21 cellular contexts compared by ENCODE assay signal in the genomic region with DNA sequence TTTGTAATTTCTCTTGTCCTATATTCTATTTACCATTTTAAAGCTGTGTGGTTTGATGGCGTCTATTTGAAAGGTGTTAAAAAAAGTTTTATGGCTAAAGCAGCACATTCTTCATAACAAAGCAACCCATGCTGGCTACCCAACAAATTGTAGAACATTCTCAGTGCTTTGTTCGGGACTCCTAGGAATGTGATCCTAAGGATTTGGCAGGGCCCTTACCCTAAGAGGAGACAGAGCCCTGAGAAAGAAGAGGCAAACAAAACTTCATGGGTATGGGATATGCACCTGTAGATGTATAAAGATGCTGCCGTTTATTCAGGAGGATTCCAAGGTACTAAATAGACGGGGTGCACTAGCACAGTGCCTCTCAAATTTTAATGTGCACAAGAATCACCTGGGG.
A peak's percentile ranks its signal among the peaks of the same experiment; 100 is the strongest.
DNase-seq lines count a peak whose midpoint lies in the region; FAIRE-seq and TF ChIP-seq lines count a peak whose summit lies in the region.
"Had no signal": no experiment of that assay in that cellular context is flagged by ENCODE, and none has a peak within 500 bp of the region (broad histone marks: within the 10 kb centered on the region; RNA-seq: fewer than 3 reads in every experiment).

No MANE protein-coding gene starts in this region.

- intact Hi-C loops in stomach (cut with DNase I; ENCODE audit: low total_unique reads), result no loop called here

- no peak overlapping the region for H2BK20ac ChIP-seq in H1 (ENCODE audit: low read length)

- no peak overlapping the region for H3K18ac ChIP-seq in H1 (ENCODE audit: extremely low read depth, low read length)

- no peak for TF ChIP-seq POLR2A in H1 (IDR thresholded peaks at IDR 0.05; ENCODE audit: control extremely low read depth in 1 of 2, low read depth in 2 of 2, low read length in 2 of 2)
- no peak for TF ChIP-seq POLR2A in stomach (IDR thresholded peaks at IDR 0.05)

- POLR2A ChIA-PET in H1 (lab: Charles Lee; ENCODE audit: partially characterized antibody), result no interaction called here

- no peak overlapping the region for H3K23ac ChIP-seq in H1 (ENCODE audit: insufficient read length)

- 38% methylated on average over 4 of the region's 4 CpGs; no CpG with 5 or more reads in 1 of the 2 experiments for WGBS in H1 (ENCODE audit: extremely low coverage in 1 of 2, insufficient coverage in 1 of 2, insufficient read length in 1 of 2, insufficient replicate concordance in 2 of 2, low coverage in 1 of 2, low lambda C conversion rate in 2 of 2, missing lambda C conversion rate in 1 of 2), 2 experiments
- 68 to 81% (median 72%) methylated on average over 4 of the region's 4 CpGs for WGBS in stomach, 5 donors

- no peaks in the 10 kb centered on the region for H3K79me2 ChIP-seq in H1 (ENCODE audit: control insufficient read depth in 1 of 2, insufficient read depth in 2 of 2, low read length in 2 of 2)

- H2BK15ac ChIP-seq in H1 (ENCODE audit: low read length), result no peak overlapping the region

- H3K4ac ChIP-seq in H1 (replicated peaks; ENCODE audit: insufficient read length, low read depth, low read length), result no peak overlapping the region

- H3K9ac ChIP-seq in NT2/D1 (ENCODE audit: insufficient read length, low read depth), result no peak overlapping the region
- no peak overlapping the region for H3K9ac ChIP-seq in H1 (replicated peaks in 1 of 4; ENCODE audit: extremely low read depth in 1 of 4, low read depth in 3 of 4, low read length in 3 of 4)

- H3K4me3 ChIP-seq in NT2/D1 (ENCODE audit: insufficient read length, low read depth), result no peak overlapping the region
- H3K4me3 ChIP-seq in H1 (ENCODE audit: extremely low read depth in 1 of 4, insufficient read depth in 2 of 4, low read depth in 3 of 4, low read length in 4 of 4), result no peak overlapping the region
- no peak overlapping the region for H3K4me3 ChIP-seq in stomach
- H3K4me3 ChIP-seq: GM12878, HAP-1 had no signal

- FAIRE-seq in H1 (lab: Jason Lieb, UNC), result peak; percentile 78
- FAIRE-seq: A204.1, GM12878, GM19239 had no signal

- TF ChIP-seq EP300 in H1 (IDR thresholded peaks at IDR 0.05; ENCODE audit: borderline replicate concordance in 1 of 2, low read depth in 2 of 2, low read length in 2 of 2) (no peak), stomach (IDR thresholded peaks at IDR 0.05) (no peak)

- H4K8ac ChIP-seq in H1 (ENCODE audit: extremely low read depth, insufficient read depth, low read length), result no peak overlapping the region

- no peak overlapping the region for H3K27ac ChIP-seq in H1 (ENCODE audit: low read depth, low read length)
- no peak overlapping the region for H3K27ac ChIP-seq in stomach

- no peaks in the 10 kb centered on the region for H3K79me1 ChIP-seq in H1 (ENCODE audit: low read depth, low read length)

- H3K27me3 ChIP-seq in NT2/D1 (ENCODE audit: insufficient read depth, insufficient read length) (no peaks in the 10 kb centered on the region), H1 (replicated peaks in 1 of 4; ENCODE audit: control insufficient read depth in 3 of 4, extremely low read depth in 1 of 4, insufficient read depth in 3 of 4, low read length in 3 of 4) (no peaks in the 10 kb centered on the region), stomach (no peaks in the 10 kb centered on the region)
- H3K27me3 ChIP-seq: BE2C had no signal

- no peak overlapping the region for H2BK12ac ChIP-seq in H1 (ENCODE audit: low read depth, low read length)

- no peak overlapping the region for H4K91ac ChIP-seq in H1 (replicated peaks; ENCODE audit: insufficient read length, low read length)

- H2AFZ ChIP-seq in H1 (ENCODE audit: low read length), result no peak overlapping the region

- H2BK5ac ChIP-seq in H1 (ENCODE audit: low read depth, low read length), result no peak overlapping the region

- no peak overlapping the region for H3K14ac ChIP-seq in H1 (ENCODE audit: insufficient read length)

- H3K4me1 ChIP-seq in NT2/D1 (ENCODE audit: insufficient read depth, insufficient read length) (no peaks in the 10 kb centered on the region), H1 (replicated peaks in 1 of 4; ENCODE audit: control insufficient read depth in 3 of 4, insufficient read depth in 4 of 4, low read length in 3 of 4) (no peaks in the 10 kb centered on the region; a peak in 1 of 7 replicates), stomach (no peaks in the 10 kb centered on the region)
- H3K4me1 ChIP-seq: BE2C, HAP-1 had no signal

- no peaks in the 10 kb centered on the region for H3K23me2 ChIP-seq in H1 (ENCODE audit: low read depth, low read length)

- H4K20me1 ChIP-seq in H1 (replicated peaks in 1 of 2; ENCODE audit: control insufficient read depth in 1 of 2, insufficient read depth in 2 of 2, low read length in 2 of 2), result no peaks in the 10 kb centered on the region

- no peak overlapping the region for H3K56ac ChIP-seq in H1 (replicated peaks; ENCODE audit: insufficient read length, low read depth, low read length)

- no peak overlapping the region for H2BK120ac ChIP-seq in H1 (replicated peaks; ENCODE audit: low read depth, low read length)

- H3K4me2 ChIP-seq in H1 (ENCODE audit: insufficient read depth in 1 of 2, low read depth in 2 of 2, low read length in 2 of 2), result no peak overlapping the region

- TF ChIP-seq CTCF in H1 (IDR thresholded peaks at IDR 0.05; ENCODE audit: control extremely low read depth in 1 of 3, insufficient read depth in 1 of 3, low read depth in 1 of 3, low read length in 3 of 3) (no peak), stomach (IDR thresholded peaks at IDR 0.05) (no peak)

- H3K9me3 ChIP-seq in NT2/D1 (ENCODE audit: insufficient read depth, low read length), result no peaks in the 10 kb centered on the region
- no peaks in the 10 kb centered on the region for H3K9me3 ChIP-seq in H1 (ENCODE audit: insufficient read depth in 2 of 2, low read depth in 1 of 2, low read length in 1 of 2)
- no peaks in the 10 kb centered on the region for H3K9me3 ChIP-seq in stomach
- H3K9me3 ChIP-seq: BE2C, HAP-1 had no signal

- DNase-seq in NT2/D1 (ENCODE audit: low read depth, low spot score) (peak; percentile 2), H1 (ENCODE audit: low read depth in 1 of 2, low spot score in 2 of 2) (no peak), iPS-NIHi7 (ENCODE audit: extremely low spot score) (peak; percentile 13), stomach (no peak), amniotic stem cell (lab: John Stamatoyannopoulos, UW) (no peak), NCI-H1436 (lab: John Stamatoyannopoulos, UW) (no peak)
- DNase-seq: ACHN; BE2C; C1 segment of cervical spinal cord; CD4-positive, CD25-positive, alpha-beta regulatory T cell; CD8-positive, alpha-beta memory T cell; COR-L47; DMS 273 treated with DMSO at 0.1 percent for 48 hours; DMS53; DND-41; EL; GOT3 had no signal

- CTCF ChIA-PET in H1 (lab: Charles Lee; ENCODE audit: partially characterized antibody), result no interaction called here

- TF ChIP-seq RAD21 in H1 (IDR thresholded peaks at IDR 0.05 in 1 of 2, conservative IDR thresholded peaks at IDR 0.05 in 1 of 2; ENCODE audit: low read depth in 2 of 2, low read length in 2 of 2), result no peak

- no peaks in the 10 kb centered on the region for H3K36me3 ChIP-seq in NT2/D1 (ENCODE audit: insufficient read depth, insufficient read length, low read length)
- no peaks in the 10 kb centered on the region for H3K36me3 ChIP-seq in H1 (ENCODE audit: control insufficient read depth in 2 of 4, insufficient read depth in 4 of 4, low read length in 3 of 4)
- no peaks in the 10 kb centered on the region for H3K36me3 ChIP-seq in stomach
- H3K36me3 ChIP-seq: BE2C, HAP-1 had no signal

- no peak overlapping the region for H2AK5ac ChIP-seq in H1 (ENCODE audit: low read depth, low read length)

- H4K5ac ChIP-seq in H1 (ENCODE audit: insufficient read length, low read depth, low read length), result no peak overlapping the region

TF ChIP-seq in H1, 55 proteins besides CTCF, POLR2A, EP300 and RAD21 (continues in another document):
- TF ChIP-seq RNF2 (IDR thresholded peaks at IDR 0.05; ENCODE audit: borderline replicate concordance, low read depth, low read length, missing control alignments, poor library complexity, severe bottlenecking) (no peak), TAF7 (optimal IDR thresholded peaks at IDR 0.05; ENCODE audit: borderline replicate concordance, low read depth, low read length) (no peak), GABPA (IDR thresholded peaks at IDR 0.05; ENCODE audit: borderline replicate concordance, insufficient read depth, low read length) (no peak), KDM1A (IDR thresholded peaks at IDR 0.05; ENCODE audit: borderline replicate concordance, low read length) (no peak), CEBPB (IDR thresholded peaks at IDR 0.05; ENCODE audit: low read depth, low read length) (no peak), SP4 (IDR thresholded peaks at IDR 0.05; ENCODE audit: low read length) (no peak), BRCA1 (IDR thresholded peaks at IDR 0.05; ENCODE audit: low read depth, low read length) (no peak), KDM4A (IDR thresholded peaks at IDR 0.05; ENCODE audit: low read depth, low read length, severe bottlenecking) (no peak), TEAD4 (IDR thresholded peaks at IDR 0.05; ENCODE audit: low read depth, low read length) (no peak), RBBP5 (IDR thresholded peaks at IDR 0.05; ENCODE audit: borderline replicate concordance, low read depth, low read length) (no peak), TCF12 (IDR thresholded peaks at IDR 0.05; ENCODE audit: low read depth, low read length) (no peak), CBX5 (IDR thresholded peaks at IDR 0.05; ENCODE audit: low read depth, low read length) (no peak), PHF8 (conservative IDR thresholded peaks at IDR 0.05; ENCODE audit: low read depth, low read length) (no peak), CHD2 (IDR thresholded peaks at IDR 0.05; ENCODE audit: low read length) (no peak), SRF (IDR thresholded peaks at IDR 0.05; ENCODE audit: low read depth, low read length) (no peak)
- TF ChIP-seq, protein P1, sequence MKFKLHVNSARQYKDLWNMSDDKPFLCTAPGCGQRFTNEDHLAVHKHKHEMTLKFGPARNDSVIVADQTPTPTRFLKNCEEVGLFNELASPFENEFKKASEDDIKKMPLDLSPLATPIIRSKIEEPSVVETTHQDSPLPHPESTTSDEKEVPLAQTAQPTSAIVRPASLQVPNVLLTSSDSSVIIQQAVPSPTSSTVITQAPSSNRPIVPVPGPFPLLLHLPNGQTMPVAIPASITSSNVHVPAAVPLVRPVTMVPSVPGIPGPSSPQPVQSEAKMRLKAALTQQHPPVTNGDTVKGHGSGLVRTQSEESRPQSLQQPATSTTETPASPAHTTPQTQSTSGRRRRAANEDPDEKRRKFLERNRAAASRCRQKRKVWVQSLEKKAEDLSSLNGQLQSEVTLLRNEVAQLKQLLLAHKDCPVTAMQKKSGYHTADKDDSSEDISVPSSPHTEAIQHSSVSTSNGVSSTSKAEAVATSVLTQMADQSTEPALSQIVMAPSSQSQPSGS (IDR thresholded peaks at IDR 0.05; ENCODE audit: low read length), result no peak
- TF ChIP-seq, protein P2, sequence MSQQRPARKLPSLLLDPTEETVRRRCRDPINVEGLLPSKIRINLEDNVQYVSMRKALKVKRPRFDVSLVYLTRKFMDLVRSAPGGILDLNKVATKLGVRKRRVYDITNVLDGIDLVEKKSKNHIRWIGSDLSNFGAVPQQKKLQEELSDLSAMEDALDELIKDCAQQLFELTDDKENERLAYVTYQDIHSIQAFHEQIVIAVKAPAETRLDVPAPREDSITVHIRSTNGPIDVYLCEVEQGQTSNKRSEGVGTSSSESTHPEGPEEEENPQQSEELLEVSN (IDR thresholded peaks at IDR 0.05), result no peak

Comparison
In these comparisons a context has a peak if more than half of its experiments do, and no peak if none do; other contexts are left out.
1. DNase-seq: peak in NT2/D1 (single experiment) and iPS-NIHi7 (single experiment); none in H1 (0 of 2), stomach (single experiment), amniotic stem cell (single experiment) and NCI-H1436 (single experiment).